ENCODE assay signal across 8 cellular contexts in the genomic region with DNA sequence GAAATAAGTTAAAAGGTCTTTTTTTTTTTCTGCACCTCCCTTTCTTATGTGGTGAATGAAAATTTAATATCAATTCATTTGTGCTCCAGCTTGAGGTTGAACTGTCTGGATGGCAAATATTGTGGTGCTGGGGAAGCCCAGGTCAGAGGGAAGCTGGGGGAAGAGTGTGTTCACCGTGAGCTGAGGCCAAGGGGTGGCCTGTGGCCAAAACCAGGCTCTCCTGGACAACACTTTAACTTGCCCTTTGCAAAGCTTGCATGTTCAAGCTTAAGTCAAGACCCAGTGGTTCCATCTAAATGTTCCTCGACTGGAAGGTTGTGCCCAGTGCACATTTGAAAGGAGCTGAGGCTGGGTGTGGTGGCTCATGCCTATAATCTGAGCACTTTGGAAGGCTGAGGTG.
"Had no signal": no experiment of that assay in that cellular context is flagged by ENCODE, and none has a peak within 500 bp of the region (broad histone marks: within the 10 kb centered on the region; RNA-seq: fewer than 3 reads in every experiment).

No MANE protein-coding gene starts in this region.

- H2AFZ ChIP-seq: GM23338 had no signal

- H3K4me3 Mint-ChIP-seq: GM23338, HFFc6 had no signal

- H3K9me3 ChIP-seq: HAP-1 had no signal

- H3K4me3 ChIP-seq: GM23338, HAP-1 had no signal

- H3K27ac ChIP-seq: HL-60 had no signal

- H3K36me3 ChIP-seq: HAP-1 had no signal

- H3K27me3 Mint-ChIP-seq: IgD-negative memory B cell had no signal

- H3K27ac Mint-ChIP-seq: GM23338, HFFc6 had no signal

- ATAC-seq: GM23338, HCT116, HepG2 had no signal

- H3K4me1 ChIP-seq: HAP-1 had no signal

- H3K9me3 Mint-ChIP-seq: GM23338, HFFc6, IgD-negative memory B cell had no signal

- DNase-seq: HFFc6, KBM-7 had no signal

- H3K4me2 ChIP-seq: GM23338 had no signal
